Comparison of ENCODE assay signal across 19 cellular contexts in genomic region chr3:61866961-61867461, GRCh38.
DNase-seq lines count a peak whose midpoint lies in the region.
"Had no signal": no experiment of that assay in that cellular context is flagged by ENCODE, and none has a peak within 500 bp of the region (broad histone marks: within the 10 kb centered on the region; RNA-seq: fewer than 3 reads in every experiment).

No MANE protein-coding gene starts in this region.

- H4K91ac ChIP-seq in neuronal stem cell (ENCODE audit: low read depth, low read length, poor library complexity), result no peak overlapping the region

- H4K8ac ChIP-seq in neuronal stem cell (ENCODE audit: low read depth, low read length), result no peak overlapping the region

- no peak overlapping the region for H3K4ac ChIP-seq in neuronal stem cell (ENCODE audit: low read length)

- no peak overlapping the region for H3K18ac ChIP-seq in neuronal stem cell (ENCODE audit: low read length)

- no peak overlapping the region for H2BK12ac ChIP-seq in neuronal stem cell (ENCODE audit: low read length)

- no peak overlapping the region for H3K23ac ChIP-seq in neuronal stem cell (ENCODE audit: low read depth, low read length, poor library complexity)

- H3K4me3 ChIP-seq in neuronal stem cell (ENCODE audit: low read length in 2 of 2), result no peak overlapping the region
- H3K4me3 ChIP-seq in effector memory CD4-positive, alpha-beta T cell (ENCODE audit: insufficient read depth, low read depth, low read length, poor library complexity, severe bottlenecking), result no peak overlapping the region
- H3K4me3 ChIP-seq: BLaER1 treated with 17β-estradiol and CSF1 and Interleukin-3, amounts not matched to agents 10 nM and 100 nM; GM23248; HAP-1 had no signal

- peaks cover 8% of the 10 kb centered on the region for H3K79me1 ChIP-seq in neuronal stem cell (ENCODE audit: low read depth, low read length)

- no peaks in the 10 kb centered on the region for H3K27me3 ChIP-seq in neuronal stem cell (ENCODE audit: control insufficient read depth in 3 of 3, insufficient read depth in 3 of 3, low read depth in 1 of 3, low read length in 3 of 3)
- H3K27me3 ChIP-seq in effector memory CD4-positive, alpha-beta T cell (replicated peaks; ENCODE audit: control insufficient read depth, insufficient read depth, low read length, poor library complexity, severe bottlenecking), result no peaks in the 10 kb centered on the region
- H3K27me3 ChIP-seq: BE2C; BLaER1 treated with 17β-estradiol and CSF1 and Interleukin-3, amounts not matched to agents 10 nM and 100 nM had no signal

- H3K27ac ChIP-seq in neuronal stem cell (replicated peaks; ENCODE audit: low read length), result no peak overlapping the region
- H3K27ac ChIP-seq in effector memory CD4-positive, alpha-beta T cell (ENCODE audit: insufficient read depth, low read length, poor library complexity, severe bottlenecking), result no peak overlapping the region
- H3K27ac ChIP-seq: 22Rv1; BLaER1 treated with 17β-estradiol and CSF1 and Interleukin-3, amounts not matched to agents 10 nM and 100 nM; GM23248 had no signal

- H2BK15ac ChIP-seq in neuronal stem cell (ENCODE audit: low read length), result no peak overlapping the region

- H3K9ac ChIP-seq in neuronal stem cell (ENCODE audit: low read depth, low read length, poor library complexity), result no peak overlapping the region
- H3K9ac ChIP-seq: BLaER1 treated with 17β-estradiol and CSF1 and Interleukin-3, amounts not matched to agents 10 nM and 100 nM; GM23248 had no signal

- peak overlapping the region; percentile 27 for H3K14ac ChIP-seq in neuronal stem cell (ENCODE audit: low read length)

- in situ Hi-C loops in G401 (cut with HindIII; ENCODE audit: low sequenced_read_pairs), result no loop called here

- no peaks in the 10 kb centered on the region for H3K36me3 ChIP-seq in neuronal stem cell (replicated peaks in 1 of 2; ENCODE audit: control insufficient read depth in 2 of 2, insufficient read depth in 2 of 2, low read length in 2 of 2)
- H3K36me3 ChIP-seq in effector memory CD4-positive, alpha-beta T cell (ENCODE audit: control insufficient read depth, insufficient read depth, low read length), result no peaks in the 10 kb centered on the region
- H3K36me3 ChIP-seq: BE2C; BLaER1 treated with 17β-estradiol and CSF1 and Interleukin-3, amounts not matched to agents 10 nM and 100 nM; HAP-1 had no signal

- DNase-seq in G401 (ENCODE audit: low spot score), result peak; percentile 93
- peak; percentile 61 to 90 for DNase-seq in NCI-H446 (lab: John Stamatoyannopoulos, UW)
- DNase-seq in cerebellar nuclear complex (lab: John Stamatoyannopoulos, UW), result peak; percentile 25 to 76
- no peak for DNase-seq in neuronal stem cell (ENCODE audit: low spot score)
- no peak for DNase-seq in NCI-H524 (lab: John Stamatoyannopoulos, UW)
- DNase-seq in NCI-H2196 treated with DMSO at 0.1 percent for 48 hours (lab: John Stamatoyannopoulos, UW; ENCODE audit: unreplicated experiment), result no peak
- no peak for DNase-seq in COR-L47 (lab: John Stamatoyannopoulos, UW)
- DNase-seq in effector memory CD4-positive, alpha-beta T cell, result no peak
- DNase-seq: AML-193; BE2C; Calu3; CD4-positive, alpha-beta T cell; CD8-positive, alpha-beta memory T cell; DMS53; DMS79 treated with DMSO at 0.1 percent for 48 hours; GM23248 had no signal

- H2AK5ac ChIP-seq in neuronal stem cell (ENCODE audit: low read depth, low read length), result peak overlapping the region; percentile 44

- H3K4me2 ChIP-seq in neuronal stem cell (ENCODE audit: insufficient read depth, low read length, poor library complexity, severe bottlenecking), result no peak overlapping the region

- H2AFZ ChIP-seq in neuronal stem cell (ENCODE audit: low read length), result no peak overlapping the region
- H2AFZ ChIP-seq: GM23248 had no signal

- WGBS in neuronal stem cell (ENCODE audit: extremely low coverage in 2 of 2, insufficient read length in 2 of 2, insufficient replicate concordance in 1 of 2), 2 donors, result no CpG with 5 or more reads among the region's 7 CpGs

- H2BK120ac ChIP-seq in neuronal stem cell (ENCODE audit: low read depth, low read length), result no peak overlapping the region

- no peak overlapping the region for H2BK5ac ChIP-seq in neuronal stem cell (ENCODE audit: low read length)

- no peaks in the 10 kb centered on the region for H3K9me3 ChIP-seq in neuronal stem cell (replicated peaks in 1 of 2; ENCODE audit: control insufficient read depth in 2 of 2, insufficient read depth in 1 of 2, low read depth in 1 of 2, low read length in 2 of 2)
- H3K9me3 ChIP-seq in effector memory CD4-positive, alpha-beta T cell (ENCODE audit: control insufficient read depth, low read length), result no peaks in the 10 kb centered on the region
- H3K9me3 ChIP-seq: BE2C; BLaER1 treated with 17β-estradiol and CSF1 and Interleukin-3, amounts not matched to agents 10 nM and 100 nM; HAP-1 had no signal

- peaks cover 13 to 17% of the 10 kb centered on the region in 2 donors for H3K4me1 ChIP-seq in neuronal stem cell (ENCODE audit: control insufficient read depth in 2 of 2, insufficient read depth in 1 of 2, low read depth in 1 of 2, low read length in 2 of 2)
- no peaks in the 10 kb centered on the region for H3K4me1 ChIP-seq in effector memory CD4-positive, alpha-beta T cell (ENCODE audit: control insufficient read depth, insufficient read depth, low read length, poor library complexity, severe bottlenecking)
- H3K4me1 ChIP-seq: BE2C had no signal

Comparison
In these comparisons a context has a peak if more than half of its experiments do, and no peak if none do; other contexts are left out.
1. DNase-seq: peak in G401 (single experiment), NCI-H446 (2 of 2) and cerebellar nuclear complex (2 of 2); none in neuronal stem cell (single experiment), NCI-H524 (0 of 2), NCI-H2196 treated with DMSO at 0.1 percent for 48 hours (single experiment), COR-L47 (single experiment) and effector memory CD4-positive, alpha-beta T cell (0 of 3).